ENCODE assay signal across 1 cellular context in genomic region chr9:122125158-122125890, GRCh38.
TF ChIP-seq lines count a peak whose summit lies in the region.

No MANE protein-coding gene starts in this region.

TF ChIP-seq in HepG2, 621 proteins besides CTCF, POLR2A, EP300 and RAD21 (continued from another document and continues in another):
- TF ChIP-seq, protein P1, sequence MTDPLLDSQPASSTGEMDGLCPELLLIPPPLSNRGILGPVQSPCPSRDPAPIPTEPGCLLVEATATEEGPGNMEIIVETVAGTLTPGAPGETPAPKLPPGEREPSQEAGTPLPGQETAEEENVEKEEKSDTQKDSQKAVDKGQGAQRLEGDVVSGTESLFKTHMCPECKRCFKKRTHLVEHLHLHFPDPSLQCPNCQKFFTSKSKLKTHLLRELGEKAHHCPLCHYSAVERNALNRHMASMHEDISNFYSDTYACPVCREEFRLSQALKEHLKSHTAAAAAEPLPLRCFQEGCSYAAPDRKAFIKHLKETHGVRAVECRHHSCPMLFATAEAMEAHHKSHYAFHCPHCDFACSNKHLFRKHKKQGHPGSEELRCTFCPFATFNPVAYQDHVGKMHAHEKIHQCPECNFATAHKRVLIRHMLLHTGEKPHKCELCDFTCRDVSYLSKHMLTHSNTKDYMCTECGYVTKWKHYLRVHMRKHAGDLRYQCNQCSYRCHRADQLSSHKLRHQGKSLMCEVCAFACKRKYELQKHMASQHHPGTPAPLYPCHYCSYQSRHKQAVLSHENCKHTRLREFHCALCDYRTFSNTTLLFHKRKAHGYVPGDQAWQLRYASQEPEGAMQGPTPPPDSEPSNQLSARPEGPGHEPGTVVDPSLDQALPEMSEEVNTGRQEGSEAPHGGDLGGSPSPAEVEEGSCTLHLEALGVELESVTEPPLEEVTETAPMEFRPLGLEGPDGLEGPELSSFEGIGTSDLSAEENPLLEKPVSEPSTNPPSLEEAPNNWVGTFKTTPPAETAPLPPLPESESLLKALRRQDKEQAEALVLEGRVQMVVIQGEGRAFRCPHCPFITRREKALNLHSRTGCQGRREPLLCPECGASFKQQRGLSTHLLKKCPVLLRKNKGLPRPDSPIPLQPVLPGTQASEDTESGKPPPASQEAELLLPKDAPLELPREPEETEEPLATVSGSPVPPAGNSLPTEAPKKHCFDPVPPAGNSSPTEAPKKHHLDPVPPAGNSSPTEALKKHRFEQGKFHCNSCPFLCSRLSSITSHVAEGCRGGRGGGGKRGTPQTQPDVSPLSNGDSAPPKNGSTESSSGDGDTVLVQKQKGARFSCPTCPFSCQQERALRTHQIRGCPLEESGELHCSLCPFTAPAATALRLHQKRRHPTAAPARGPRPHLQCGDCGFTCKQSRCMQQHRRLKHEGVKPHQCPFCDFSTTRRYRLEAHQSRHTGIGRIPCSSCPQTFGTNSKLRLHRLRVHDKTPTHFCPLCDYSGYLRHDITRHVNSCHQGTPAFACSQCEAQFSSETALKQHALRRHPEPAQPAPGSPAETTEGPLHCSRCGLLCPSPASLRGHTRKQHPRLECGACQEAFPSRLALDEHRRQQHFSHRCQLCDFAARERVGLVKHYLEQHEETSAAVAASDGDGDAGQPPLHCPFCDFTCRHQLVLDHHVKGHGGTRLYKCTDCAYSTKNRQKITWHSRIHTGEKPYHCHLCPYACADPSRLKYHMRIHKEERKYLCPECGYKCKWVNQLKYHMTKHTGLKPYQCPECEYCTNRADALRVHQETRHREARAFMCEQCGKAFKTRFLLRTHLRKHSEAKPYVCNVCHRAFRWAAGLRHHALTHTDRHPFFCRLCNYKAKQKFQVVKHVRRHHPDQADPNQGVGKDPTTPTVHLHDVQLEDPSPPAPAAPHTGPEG (CRISPR knock-in tag; IDR thresholded peaks at IDR 0.05): no peak
- TF ChIP-seq FOSL2 (CRISPR knock-in tag; IDR thresholded peaks at IDR 0.05): peak; percentile 30; the same call in 1 of the 2 replicates
- TF ChIP-seq LBX2 (CRISPR knock-in tag; IDR thresholded peaks at IDR 0.05; ENCODE audit: borderline replicate concordance): no peak
- TF ChIP-seq NONO (IDR thresholded peaks at IDR 0.05): no peak
- no peak; the same call in 1 of the 2 replicates for TF ChIP-seq NONO (CRISPR knock-in tag; conservative IDR thresholded peaks at IDR 0.05)
- 0 out of 2 replicates have a peak, but pooled peaks have one; percentile 44 for TF ChIP-seq BORCS8-MEF2B (CRISPR knock-in tag; IDR thresholded peaks at IDR 0.05)
- TF ChIP-seq ZNF207 (IDR thresholded peaks at IDR 0.05; ENCODE audit: borderline replicate concordance): no peak
- TF ChIP-seq POLR2G (IDR thresholded peaks at IDR 0.05; ENCODE audit: low read depth, low read length): no peak
- TF ChIP-seq ETV5 (CRISPR knock-in tag; IDR thresholded peaks at IDR 0.05; ENCODE audit: borderline replicate concordance): no peak
- TF ChIP-seq, protein P2, sequence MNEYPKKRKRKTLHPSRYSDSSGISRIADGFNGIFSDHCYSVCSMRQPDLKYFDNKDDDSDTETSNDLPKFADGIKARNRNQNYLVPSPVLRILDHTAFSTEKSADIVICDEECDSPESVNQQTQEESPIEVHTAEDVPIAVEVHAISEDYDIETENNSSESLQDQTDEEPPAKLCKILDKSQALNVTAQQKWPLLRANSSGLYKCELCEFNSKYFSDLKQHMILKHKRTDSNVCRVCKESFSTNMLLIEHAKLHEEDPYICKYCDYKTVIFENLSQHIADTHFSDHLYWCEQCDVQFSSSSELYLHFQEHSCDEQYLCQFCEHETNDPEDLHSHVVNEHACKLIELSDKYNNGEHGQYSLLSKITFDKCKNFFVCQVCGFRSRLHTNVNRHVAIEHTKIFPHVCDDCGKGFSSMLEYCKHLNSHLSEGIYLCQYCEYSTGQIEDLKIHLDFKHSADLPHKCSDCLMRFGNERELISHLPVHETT (CRISPR knock-in tag; conservative IDR thresholded peaks at IDR 0.05): no peak
- no peak for TF ChIP-seq SNAPC4 (CRISPR knock-in tag; IDR thresholded peaks at IDR 0.05)
- no peak for TF ChIP-seq ZNF510 (CRISPR knock-in tag; IDR thresholded peaks at IDR 0.05; ENCODE audit: low read depth)
- TF ChIP-seq, protein P3, sequence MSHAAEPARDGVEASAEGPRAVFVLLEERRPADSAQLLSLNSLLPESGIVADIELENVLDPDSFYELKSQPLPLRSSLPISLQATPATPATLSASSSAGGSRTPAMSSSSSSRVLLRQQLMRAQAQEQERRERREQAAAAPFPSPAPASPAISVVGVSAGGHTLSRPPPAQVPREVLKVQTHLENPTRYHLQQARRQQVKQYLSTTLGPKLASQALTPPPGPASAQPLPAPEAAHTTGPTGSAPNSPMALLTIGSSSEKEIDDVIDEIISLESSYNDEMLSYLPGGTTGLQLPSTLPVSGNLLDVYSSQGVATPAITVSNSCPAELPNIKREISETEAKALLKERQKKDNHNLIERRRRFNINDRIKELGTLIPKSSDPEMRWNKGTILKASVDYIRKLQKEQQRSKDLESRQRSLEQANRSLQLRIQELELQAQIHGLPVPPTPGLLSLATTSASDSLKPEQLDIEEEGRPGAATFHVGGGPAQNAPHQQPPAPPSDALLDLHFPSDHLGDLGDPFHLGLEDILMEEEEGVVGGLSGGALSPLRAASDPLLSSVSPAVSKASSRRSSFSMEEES (CRISPR knock-in tag; IDR thresholded peaks at IDR 0.05): no peak
- no peak for TF ChIP-seq SOX6 (IDR thresholded peaks at IDR 0.05)
- TF ChIP-seq SOX6 (CRISPR knock-in tag; IDR thresholded peaks at IDR 0.05): no peak
- TF ChIP-seq, protein P4, sequence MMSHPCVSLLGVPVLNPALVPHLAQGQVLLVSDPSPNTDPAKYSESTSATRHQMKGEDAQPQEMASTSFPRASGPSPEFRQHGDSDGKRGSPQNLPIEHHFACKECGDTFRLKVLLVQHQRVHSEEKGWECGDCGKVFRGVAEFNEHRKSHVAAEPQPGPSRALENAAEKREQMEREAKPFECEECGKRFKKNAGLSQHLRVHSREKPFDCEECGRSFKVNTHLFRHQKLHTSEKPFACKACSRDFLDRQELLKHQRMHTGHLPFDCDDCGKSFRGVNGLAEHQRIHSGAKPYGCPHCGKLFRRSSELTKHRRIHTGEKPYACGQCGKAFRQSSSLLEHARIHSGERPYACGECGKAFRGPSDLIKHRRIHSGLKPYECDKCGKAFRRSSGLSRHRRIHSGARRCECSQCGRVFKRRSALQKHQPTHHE (CRISPR knock-in tag; IDR thresholded peaks at IDR 0.05; ENCODE audit: borderline replicate concordance): no peak
- no peak for TF ChIP-seq ZNF646 (CRISPR knock-in tag; IDR thresholded peaks at IDR 0.05)
- TF ChIP-seq ZSCAN25 (CRISPR knock-in tag; IDR thresholded peaks at IDR 0.05): no peak
- TF ChIP-seq UBTF (CRISPR knock-in tag; IDR thresholded peaks at IDR 0.05): no peak
- TF ChIP-seq FOXA1 (IDR thresholded peaks at IDR 0.05): no peak
- no peak for TF ChIP-seq FOXA1 (CRISPR knock-in tag; IDR thresholded peaks at IDR 0.05)
- TF ChIP-seq MEF2D (CRISPR knock-in tag; IDR thresholded peaks at IDR 0.05): no peak
- no peak for TF ChIP-seq FIP1L1 (IDR thresholded peaks at IDR 0.05; ENCODE audit: borderline replicate concordance, insufficient read depth, low read depth, low read length)
- no peak for TF ChIP-seq HMG20A (CRISPR knock-in tag; IDR thresholded peaks at IDR 0.05; ENCODE audit: borderline replicate concordance)
- no peak; the same call in 1 of the 2 replicates for TF ChIP-seq MAX (IDR thresholded peaks at IDR 0.05)
